In genomic region chr2:110873597-110874525, GRCh38 we compare ENCODE assay signal across 26 cellular contexts.
A peak's percentile ranks its signal among the peaks of the same experiment; 100 is the strongest.
DNase-seq lines count a peak whose midpoint lies in the region; ATAC-seq, FAIRE-seq and TF ChIP-seq lines count a peak whose summit lies in the region.
"Had no signal": no experiment of that assay in that cellular context is flagged by ENCODE, and none has a peak within 500 bp of the region (broad histone marks: within the 10 kb centered on the region; RNA-seq: fewer than 3 reads in every experiment).

No MANE protein-coding gene starts in this region.

- no peak for TF ChIP-seq EP300 in H1 (IDR thresholded peaks at IDR 0.05; ENCODE audit: borderline replicate concordance in 1 of 2, low read depth in 2 of 2, low read length in 2 of 2)

- no peaks in the 10 kb centered on the region for H3K27me3 ChIP-seq in H1 (replicated peaks in 1 of 4; ENCODE audit: control insufficient read depth in 3 of 4, extremely low read depth in 1 of 4, insufficient read depth in 3 of 4, low read length in 3 of 4)
- H3K27me3 ChIP-seq: BE2C had no signal

- 91% methylated on average over 16 of the region's 18 CpGs; no CpG with 5 or more reads in 1 of the 2 experiments for WGBS in H1 (ENCODE audit: extremely low coverage in 1 of 2, insufficient coverage in 1 of 2, insufficient read length in 1 of 2, insufficient replicate concordance in 2 of 2, low coverage in 1 of 2, low lambda C conversion rate in 2 of 2, missing lambda C conversion rate in 1 of 2), 2 experiments

- no peak overlapping the region for H3K9ac ChIP-seq in H1 (replicated peaks in 1 of 4; ENCODE audit: extremely low read depth in 1 of 4, low read depth in 3 of 4, low read length in 3 of 4)
- H3K9ac ChIP-seq: SK-N-SH had no signal

- H2AFZ ChIP-seq in H1 (ENCODE audit: low read length) = no peak overlapping the region

- DNase-seq in activated CD8-positive, alpha-beta T cell treated with anti-CD3 and anti-CD28 coated beads, Interleukin-2, amount 10 ng/mL, durations not matched to agents 7 days and 5 days = no peak
- DNase-seq in activated CD8-positive, alpha-beta T cell treated with anti-CD3 and anti-CD28 coated beads for 36 hours = no peak
- DNase-seq in GM12892 (ENCODE audit: insufficient read length) (no peak), H1 (ENCODE audit: low read depth in 1 of 2, low spot score in 2 of 2) (no peak), osteocyte (ENCODE audit: extremely low spot score, unreplicated experiment) (peak; percentile 70), RWPE1 (ENCODE audit: low spot score) (no peak), SKM-1 treated with dmso at 0.1 percent for 144 hours (lab: John Stamatoyannopoulos, UW; ENCODE audit: unreplicated experiment) (no peak), COLO668 (lab: John Stamatoyannopoulos, UW; ENCODE audit: unreplicated experiment) (no peak)
- DNase-seq: 8988T, ACHN, BE2C, COR-L47, EL, GDM1, Karpas-422, NCI-H1092, NCI-H1417 treated with DMSO at 0.1 percent for 48 hours, NCI-H1694 treated with DMSO at 0.1 percent for 48 hours, NCI-H2081, NCI-H2227 treated with DMSO at 0.1 percent for 48 hours, SK-N-SH had no signal

- intact Hi-C loops in activated CD8-positive, alpha-beta T cell treated with anti-CD3 and anti-CD28 coated beads for 36 hours (cut with micrococcal nuclease) = no loop called here

- no peak overlapping the region for H3K4ac ChIP-seq in H1 (replicated peaks; ENCODE audit: insufficient read length, low read depth, low read length)

- H2BK120ac ChIP-seq in H1 (replicated peaks; ENCODE audit: low read depth, low read length) = no peak overlapping the region

- FAIRE-seq in GM12892 (lab: Jason Lieb, UNC) = peak; percentile 21
- no peak for FAIRE-seq in H1 (lab: Jason Lieb, UNC)
- FAIRE-seq: GM12891, GM19239, H54, RCC 7860 had no signal

- H3K27ac ChIP-seq in H1 (ENCODE audit: low read depth, low read length) (no peak overlapping the region), RWPE1 (no peak overlapping the region)

- peaks cover 5% of the 10 kb centered on the region for H3K36me3 Mint-ChIP-seq in activated CD8-positive, alpha-beta T cell treated with anti-CD3 and anti-CD28 coated beads, Interleukin-2, amount 10 ng/mL, durations not matched to agents 7 days and 5 days (ENCODE audit: low read depth)
- H3K36me3 Mint-ChIP-seq in activated CD8-positive, alpha-beta T cell treated with anti-CD3 and anti-CD28 coated beads for 36 hours (ENCODE audit: low read depth) = peaks cover 4% of the 10 kb centered on the region
- H3K36me3 Mint-ChIP-seq in osteocyte (ENCODE audit: unreplicated experiment) = no peaks in the 10 kb centered on the region
- H3K36me3 Mint-ChIP-seq: CD4-positive, CD25-positive, alpha-beta regulatory T cell had no signal

- H2BK5ac ChIP-seq in H1 (ENCODE audit: low read depth, low read length) = 0 out of 2 replicates have a peak overlapping the region, but pooled peaks have one; percentile 12

- H4K91ac ChIP-seq in H1 (replicated peaks; ENCODE audit: insufficient read length, low read length) = peak overlapping the region; percentile 12

- TF ChIP-seq POLR2A in GM12892 (IDR thresholded peaks at IDR 0.05; ENCODE audit: low read depth, low read length) (no peak), H1 (IDR thresholded peaks at IDR 0.05; ENCODE audit: control extremely low read depth in 1 of 2, low read depth in 2 of 2, low read length in 2 of 2) (no peak)

- no peaks in the 10 kb centered on the region for H3K23me2 ChIP-seq in H1 (ENCODE audit: low read depth, low read length)

- peaks cover 6% of the 10 kb centered on the region for H3K9me3 Mint-ChIP-seq in activated CD8-positive, alpha-beta T cell treated with anti-CD3 and anti-CD28 coated beads, Interleukin-2, amount 10 ng/mL, durations not matched to agents 7 days and 5 days (ENCODE audit: insufficient read depth)
- H3K9me3 Mint-ChIP-seq in activated CD8-positive, alpha-beta T cell treated with anti-CD3 and anti-CD28 coated beads for 36 hours = peaks cover 4% of the 10 kb centered on the region
- H3K9me3 Mint-ChIP-seq in osteocyte (ENCODE audit: unreplicated experiment) = peaks cover 5% of the 10 kb centered on the region

- H2BK15ac ChIP-seq in H1 (ENCODE audit: low read length) = 0 out of 2 replicates have a peak overlapping the region, but pooled peaks have one; percentile 65

- H3K36me3 ChIP-seq in H1 (ENCODE audit: control insufficient read depth in 2 of 4, insufficient read depth in 4 of 4, low read length in 3 of 4) = peaks cover 0 to 2% (median 1%) of the 10 kb centered on the region in 4 experiments; a peak in 1 of 8 replicates
- H3K36me3 ChIP-seq: BE2C had no signal

- no peak overlapping the region for H3K4me3 Mint-ChIP-seq in activated CD8-positive, alpha-beta T cell treated with anti-CD3 and anti-CD28 coated beads, Interleukin-2, amount 10 ng/mL, durations not matched to agents 7 days and 5 days
- no peak overlapping the region for H3K4me3 Mint-ChIP-seq in activated CD8-positive, alpha-beta T cell treated with anti-CD3 and anti-CD28 coated beads for 36 hours
- H3K4me3 Mint-ChIP-seq in osteocyte (ENCODE audit: unreplicated experiment) = no peak overlapping the region
- H3K4me3 Mint-ChIP-seq: CD4-positive, CD25-positive, alpha-beta regulatory T cell had no signal

- no peak overlapping the region for H3K23ac ChIP-seq in H1 (ENCODE audit: insufficient read length)

- H3K4me3 ChIP-seq in H1 (ENCODE audit: extremely low read depth in 1 of 4, insufficient read depth in 2 of 4, low read depth in 3 of 4, low read length in 4 of 4) = no peak overlapping the region

- peaks cover 0 to 16% (median 3%) of the 10 kb centered on the region in 4 experiments; a peak in 5 of 7 replicates for H3K4me1 ChIP-seq in H1 (replicated peaks in 1 of 4; ENCODE audit: control insufficient read depth in 3 of 4, insufficient read depth in 4 of 4, low read length in 3 of 4)
- H3K4me1 ChIP-seq: BE2C had no signal

- CTCF ChIA-PET in activated CD8-positive, alpha-beta T cell treated with anti-CD3 and anti-CD28 coated beads, Interleukin-2, amount 10 ng/mL, durations not matched to agents 7 days and 5 days (lab: Charles Lee) = interaction anchor here (1.4 kb wide), 1 partner anchor 61 kb away, joined by 3 read pairs; no protein-coding TSS in a partner anchor
- CTCF ChIA-PET in activated CD8-positive, alpha-beta T cell treated with anti-CD3 and anti-CD28 coated beads for 36 hours (lab: Charles Lee) = interaction anchor here (1.6 kb wide), 1 partner anchor 7 kb away, joined by 7 read pairs; no protein-coding TSS in a partner anchor
- CTCF ChIA-PET in H1 (lab: Charles Lee; ENCODE audit: partially characterized antibody) (interaction anchor here (0.7 to 7.0 kb wide), 9 partner anchors 9 to 65 kb away, joined by 3 to 51 read pairs (median 4); no protein-coding TSS in a partner anchor), RWPE1 (lab: Yijun Ruan, JAX) (no interaction called here)

- no peaks in the 10 kb centered on the region for H3K79me2 ChIP-seq in H1 (ENCODE audit: control insufficient read depth in 1 of 2, insufficient read depth in 2 of 2, low read length in 2 of 2)

- H2BK12ac ChIP-seq in H1 (ENCODE audit: low read depth, low read length) = peak overlapping the region; percentile 82; the same call in 1 of the 2 replicates

- H3K14ac ChIP-seq in H1 (ENCODE audit: insufficient read length) = no peak overlapping the region

- H4K20me1 ChIP-seq in H1 (replicated peaks in 1 of 2; ENCODE audit: control insufficient read depth in 1 of 2, insufficient read depth in 2 of 2, low read length in 2 of 2) = no peaks in the 10 kb centered on the region

- H3K27me3 Mint-ChIP-seq in activated CD8-positive, alpha-beta T cell treated with anti-CD3 and anti-CD28 coated beads, Interleukin-2, amount 10 ng/mL, durations not matched to agents 7 days and 5 days (ENCODE audit: low read depth) = peaks cover 2% of the 10 kb centered on the region
- peaks cover 8% of the 10 kb centered on the region for H3K27me3 Mint-ChIP-seq in activated CD8-positive, alpha-beta T cell treated with anti-CD3 and anti-CD28 coated beads for 36 hours
- peaks cover 24% of the 10 kb centered on the region for H3K27me3 Mint-ChIP-seq in osteocyte (ENCODE audit: unreplicated experiment)

- no peak for ATAC-seq in activated CD8-positive, alpha-beta T cell treated with anti-CD3 and anti-CD28 coated beads, Interleukin-2, amount 10 ng/mL, durations not matched to agents 7 days and 5 days
- no peak for ATAC-seq in activated CD8-positive, alpha-beta T cell treated with anti-CD3 and anti-CD28 coated beads for 36 hours

- no peak overlapping the region for H4K5ac ChIP-seq in H1 (ENCODE audit: insufficient read length, low read depth, low read length)

- peak overlapping the region in 1 of 2 experiments; percentile 35; a peak in 1 of 4 replicates for H3K4me2 ChIP-seq in H1 (ENCODE audit: insufficient read depth in 1 of 2, low read depth in 2 of 2, low read length in 2 of 2)
- H3K4me2 ChIP-seq: SK-N-SH had no signal

- H3K79me1 ChIP-seq in H1 (ENCODE audit: low read depth, low read length) = no peaks in the 10 kb centered on the region; the same call in 1 of the 2 replicates

- peaks cover 71% of the 10 kb centered on the region for H3K4me1 Mint-ChIP-seq in activated CD8-positive, alpha-beta T cell treated with anti-CD3 and anti-CD28 coated beads, Interleukin-2, amount 10 ng/mL, durations not matched to agents 7 days and 5 days (ENCODE audit: low read depth)
- peaks cover 44% of the 10 kb centered on the region for H3K4me1 Mint-ChIP-seq in activated CD8-positive, alpha-beta T cell treated with anti-CD3 and anti-CD28 coated beads for 36 hours (ENCODE audit: low read depth)
- no peaks in the 10 kb centered on the region for H3K4me1 Mint-ChIP-seq in osteocyte (ENCODE audit: unreplicated experiment)

- POLR2A ChIA-PET in activated CD8-positive, alpha-beta T cell treated with anti-CD3 and anti-CD28 coated beads, Interleukin-2, amount 10 ng/mL, durations not matched to agents 7 days and 5 days (lab: Charles Lee) = no interaction called here
- POLR2A ChIA-PET in activated CD8-positive, alpha-beta T cell treated with anti-CD3 and anti-CD28 coated beads for 36 hours (lab: Charles Lee) = interaction anchor here (0.5 kb wide), 1 partner anchor 219 kb away, joined by 3 read pairs; no protein-coding TSS in a partner anchor
- POLR2A ChIA-PET in H1 (lab: Charles Lee; ENCODE audit: partially characterized antibody) = no interaction called here
- POLR2A ChIA-PET in RWPE1 (lab: Yijun Ruan, JAX; ENCODE audit: low non-redundant PET) = no interaction called here

- H2AK5ac ChIP-seq in H1 (ENCODE audit: low read depth, low read length) = peak overlapping the region; percentile 79; the same call in 1 of the 2 replicates

- H3K18ac ChIP-seq in H1 (ENCODE audit: extremely low read depth, low read length) = no peak overlapping the region

- no peak overlapping the region for H2BK20ac ChIP-seq in H1 (ENCODE audit: low read length)

- peak overlapping the region; percentile 75 for H4K8ac ChIP-seq in H1 (ENCODE audit: extremely low read depth, insufficient read depth, low read length)

- no peaks in the 10 kb centered on the region for H3K9me3 ChIP-seq in H1 (ENCODE audit: insufficient read depth in 2 of 2, low read depth in 1 of 2, low read length in 1 of 2)
- H3K9me3 ChIP-seq: BE2C had no signal

- peak overlapping the region; percentile 69 for H3K27ac Mint-ChIP-seq in activated CD8-positive, alpha-beta T cell treated with anti-CD3 and anti-CD28 coated beads, Interleukin-2, amount 10 ng/mL, durations not matched to agents 7 days and 5 days
- H3K27ac Mint-ChIP-seq in activated CD8-positive, alpha-beta T cell treated with anti-CD3 and anti-CD28 coated beads for 36 hours = no peak overlapping the region
- no peak overlapping the region for H3K27ac Mint-ChIP-seq in osteocyte (ENCODE audit: unreplicated experiment)

- no peak for TF ChIP-seq CTCF in activated CD8-positive, alpha-beta T cell treated with anti-CD3 and anti-CD28 coated beads for 36 hours (IDR thresholded peaks at IDR 0.05)
- TF ChIP-seq CTCF in H1 (IDR thresholded peaks at IDR 0.05; ENCODE audit: control extremely low read depth in 1 of 3, insufficient read depth in 1 of 3, low read depth in 1 of 3, low read length in 3 of 3) (no peak), osteocyte (IDR thresholded peaks at IDR 0.05) (no peak), RWPE1 (conservative IDR thresholded peaks at IDR 0.05; ENCODE audit: low read depth) (no peak)

- TF ChIP-seq RAD21 in H1 (IDR thresholded peaks at IDR 0.05 in 1 of 2, conservative IDR thresholded peaks at IDR 0.05 in 1 of 2; ENCODE audit: low read depth in 2 of 2, low read length in 2 of 2) = no peak

- H3K56ac ChIP-seq in H1 (replicated peaks; ENCODE audit: insufficient read length, low read depth, low read length) = no peak overlapping the region
